Comparison of ENCODE assay signal across 15 cellular contexts in genomic region chr11:111301004-111301839, GRCh38. TPM values are rescaled to one million over a fixed set of nuclear protein-coding genes. Genes with fewer than 3 reads are reported as not detected.
DNase-seq lines count a peak whose midpoint lies in the region; ATAC-seq lines count a peak whose summit lies in the region.
"Had no signal": no experiment of that assay in that cellular context is flagged by ENCODE, and none has a peak within 500 bp of the region (broad histone marks: within the 10 kb centered on the region; RNA-seq: fewer than 3 reads in every experiment).

No MANE protein-coding gene starts in this region.

- H3K9ac ChIP-seq in Karpas-422 (ENCODE audit: low read length), result no peak overlapping the region
- H3K9ac ChIP-seq in mucosa of rectum (ENCODE audit: low read depth in 1 of 2, low read length in 2 of 2), result no peak overlapping the region

- no peaks in the 10 kb centered on the region for H3K36me3 Mint-ChIP-seq in CD8-positive, alpha-beta memory T cell

- peaks cover 31% of the 10 kb centered on the region for H3K4me1 ChIP-seq in Karpas-422 (ENCODE audit: low read length)
- peaks cover 30 to 33% of the 10 kb centered on the region in 2 donors for H3K4me1 ChIP-seq in mucosa of rectum (ENCODE audit: control insufficient read depth in 2 of 2, insufficient read depth in 2 of 2, low read length in 2 of 2)
- no peaks in the 10 kb centered on the region for H3K4me1 ChIP-seq in CD8-positive, alpha-beta memory T cell (ENCODE audit: insufficient read depth, low read length)
- H3K4me1 ChIP-seq: foreskin keratinocyte had no signal

- H3K27ac ChIP-seq in Karpas-422 (ENCODE audit: low read length) (no peak overlapping the region), mucosa of rectum (ENCODE audit: low read depth in 2 of 2, low read length in 2 of 2) (peak overlapping the region; percentile 61 to 85), substantia nigra (ENCODE audit: low read depth, low read length, poor library complexity, severe bottlenecking) (no peak overlapping the region)
- no peak overlapping the region for H3K27ac ChIP-seq in CD8-positive, alpha-beta memory T cell (ENCODE audit: low read depth, low read length)
- H3K27ac ChIP-seq: dorsolateral prefrontal cortex, foreskin keratinocyte, neutrophil had no signal

- peaks cover 0 to 5% (median 0%) of the 10 kb centered on the region in 3 donors for H3K4me1 Mint-ChIP-seq in CD8-positive, alpha-beta memory T cell

- H3K27me3 Mint-ChIP-seq in CD8-positive, alpha-beta memory T cell, result peaks cover 24 to 51% of the 10 kb centered on the region in 2 donors

- no peak overlapping the region for H3K27ac Mint-ChIP-seq in CD8-positive, alpha-beta memory T cell

- H4K20me1 ChIP-seq in Karpas-422 (ENCODE audit: insufficient read depth, low read depth, low read length), result peaks cover 24% of the 10 kb centered on the region; the same call in 1 of the 2 replicates

- DNase-seq in DMS153 treated with DMSO at 0.1 percent for 48 hours (lab: John Stamatoyannopoulos, UW; ENCODE audit: unreplicated experiment) (peak; percentile 33), Karpas-422 (peak; percentile 81), NCI-H82 (lab: John Stamatoyannopoulos, UW) (peak; percentile 64), NCI-H526 (lab: John Stamatoyannopoulos, UW) (no peak), substantia nigra (lab: John Stamatoyannopoulos, UW) (no peak)
- no peak for DNase-seq in CD8-positive, alpha-beta memory T cell
- DNase-seq: dorsolateral prefrontal cortex, foreskin keratinocyte, GOT3, NCI-H1930 had no signal

- no peak overlapping the region for H3K4me3 Mint-ChIP-seq in CD8-positive, alpha-beta memory T cell

- no peak overlapping the region for H2AFZ ChIP-seq in Karpas-422 (ENCODE audit: low read length)

- CTCF ChIA-PET in CD8-positive, alpha-beta memory T cell (lab: Charles Lee), result no interaction called here

- H3K4me3 ChIP-seq in Karpas-422 (ENCODE audit: low read length), result no peak overlapping the region
- H3K4me3 ChIP-seq in mucosa of rectum (ENCODE audit: low read length in 2 of 2), result no peak overlapping the region
- H3K4me3 ChIP-seq in CD8-positive, alpha-beta memory T cell (ENCODE audit: low read length), result no peak overlapping the region
- H3K4me3 ChIP-seq: dorsolateral prefrontal cortex had no signal

- POLR2A ChIA-PET in CD8-positive, alpha-beta memory T cell (lab: Charles Lee), result no interaction called here

- H3K36me3 ChIP-seq in Karpas-422 (ENCODE audit: insufficient read depth, low read length), result no peaks in the 10 kb centered on the region
- H3K36me3 ChIP-seq in mucosa of rectum (ENCODE audit: control insufficient read depth in 2 of 2, insufficient read depth in 2 of 2, low read length in 2 of 2), result peaks cover 0 to 3% of the 10 kb centered on the region in 2 donors
- no peaks in the 10 kb centered on the region for H3K36me3 ChIP-seq in CD8-positive, alpha-beta memory T cell (ENCODE audit: insufficient read depth, low read length)
- H3K36me3 ChIP-seq: neutrophil had no signal

- no peaks in the 10 kb centered on the region for H3K79me2 ChIP-seq in Karpas-422 (ENCODE audit: low read length)

- H3K9me3 Mint-ChIP-seq in CD8-positive, alpha-beta memory T cell, result no peaks in the 10 kb centered on the region
- H3K9me3 Mint-ChIP-seq: IgD-negative memory B cell had no signal

- ATAC-seq in GM18517 (IDR thresholded peaks at IDR 0.05; ENCODE audit: unreplicated experiment), result no peak
- ATAC-seq: foreskin keratinocyte had no signal

- H3K9me3 ChIP-seq in Karpas-422 (ENCODE audit: low read length) (no peaks in the 10 kb centered on the region), mucosa of rectum (ENCODE audit: control insufficient read depth in 2 of 2, low read length in 2 of 2) (no peaks in the 10 kb centered on the region)
- no peaks in the 10 kb centered on the region for H3K9me3 ChIP-seq in CD8-positive, alpha-beta memory T cell (ENCODE audit: low read length)
- H3K9me3 ChIP-seq: neutrophil had no signal

- H3K27me3 ChIP-seq in Karpas-422 (ENCODE audit: low read length) (no peaks in the 10 kb centered on the region), mucosa of rectum (ENCODE audit: control insufficient read depth in 2 of 2, insufficient read depth in 2 of 2, low read length in 2 of 2) (no peaks in the 10 kb centered on the region)
- H3K27me3 ChIP-seq in CD8-positive, alpha-beta memory T cell (ENCODE audit: insufficient read depth, low read length, poor library complexity, severe bottlenecking), result peaks cover 3% of the 10 kb centered on the region
- H3K27me3 ChIP-seq: dorsolateral prefrontal cortex had no signal

- no peak overlapping the region for H3K4me2 ChIP-seq in Karpas-422 (ENCODE audit: low read depth, low read length, poor library complexity, severe bottlenecking)

- H3K9me2 ChIP-seq in Karpas-422 (replicated peaks; ENCODE audit: insufficient read depth, low read length), result no peaks in the 10 kb centered on the region

RNA-seq across cellular contexts. Expression of gene POU2AF3, which starts 2.9 kb away (rescaled TPM):
- total RNA-seq in Karpas-422 (2014; rRNA removed; shearing (Covaris generic); ENCODE audit: low replicate concordance), result not detected in 2 replicates
- total RNA-seq in CD8-positive, alpha-beta memory T cell, result not detected
- polyA plus RNA-seq in CD8-positive, alpha-beta memory T cell, result not detected
- total RNA-seq: foreskin keratinocyte had no signal
- polyA plus RNA-seq: foreskin keratinocyte had no signal

RNA-seq across cellular contexts. Expression of gene POU2AF2, which starts 55.7 kb away (rescaled TPM):
- not detected in 2 replicates for total RNA-seq in Karpas-422 (2014; rRNA removed; shearing (Covaris generic); ENCODE audit: low replicate concordance)
- not detected for total RNA-seq in CD8-positive, alpha-beta memory T cell
- polyA plus RNA-seq in CD8-positive, alpha-beta memory T cell, result not detected
- total RNA-seq: dorsolateral prefrontal cortex, foreskin keratinocyte, kidney epithelial cell had no signal
- polyA plus RNA-seq: foreskin keratinocyte, IgD-negative memory B cell had no signal

Comparison
In these comparisons a context has a peak if more than half of its experiments do, and no peak if none do; other contexts are left out.
1. DNase-seq: peak in DMS153 treated with DMSO at 0.1 percent for 48 hours (single experiment), Karpas-422 (single experiment) and NCI-H82 (single experiment); none in CD8-positive, alpha-beta memory T cell (0 of 5), NCI-H526 (0 of 2) and substantia nigra (0 of 49).
2. H3K27ac ChIP-seq: peak in mucosa of rectum (2 of 2); none in Karpas-422 (single experiment), CD8-positive, alpha-beta memory T cell (single experiment) and substantia nigra (single experiment).